ENCODE assay signal across 14 cellular contexts in genomic region chr12:46460682-46461215, GRCh38.
DNase-seq lines count a peak whose midpoint lies in the region; ATAC-seq and TF ChIP-seq lines count a peak whose summit lies in the region.
"Had no signal": no experiment of that assay in that cellular context is flagged by ENCODE, and none has a peak within 500 bp of the region (broad histone marks: within the 10 kb centered on the region; RNA-seq: fewer than 3 reads in every experiment).

No MANE protein-coding gene starts in this region.

- H3K4me1 Mint-ChIP-seq in activated naive CD8-positive, alpha-beta T cell treated with anti-CD3 and anti-CD28 coated beads for 36 hours = peaks cover 48% of the 10 kb centered on the region

- H3K27me3 Mint-ChIP-seq in activated naive CD8-positive, alpha-beta T cell treated with anti-CD3 and anti-CD28 coated beads for 36 hours = no peaks in the 10 kb centered on the region

- H3K4me3 ChIP-seq in gastrocnemius medialis (no peak overlapping the region), body of pancreas (no peak overlapping the region), GM23248 (no peak overlapping the region)
- H3K4me3 ChIP-seq: suprapubic skin had no signal

- peak overlapping the region; percentile 89 for H3K27ac Mint-ChIP-seq in activated naive CD8-positive, alpha-beta T cell treated with anti-CD3 and anti-CD28 coated beads for 36 hours

- no peak for TF ChIP-seq POLR2A in gastrocnemius medialis (IDR thresholded peaks at IDR 0.05)
- no peak for TF ChIP-seq POLR2A in body of pancreas (IDR thresholded peaks at IDR 0.05)

- H2AFZ ChIP-seq in GM23248 = no peak overlapping the region

- H3K79me2 ChIP-seq in GM23248 (ENCODE audit: insufficient read depth) = no peaks in the 10 kb centered on the region

- TF ChIP-seq CTCF in gastrocnemius medialis (IDR thresholded peaks at IDR 0.05 in 4 of 5, conservative IDR thresholded peaks at IDR 0.05 in 1 of 5) (no peak), body of pancreas (IDR thresholded peaks at IDR 0.05) (no peak)

- 71 to 84% methylated on average over 2 of the region's 2 CpGs for WGBS in body of pancreas, 2 donors
- 98 to 100% methylated on average over 2 of the region's 2 CpGs for WGBS in GM23248 (ENCODE audit: low coverage in 1 of 2, low lambda C conversion rate in 2 of 2, missing lambda C conversion rate in 2 of 2), 2 experiments

- H3K27ac ChIP-seq in gastrocnemius medialis (peak overlapping the region; percentile 65 to 82 (median 78)), body of pancreas (no peak overlapping the region), GM23248 (no peak overlapping the region)
- H3K27ac ChIP-seq: suprapubic skin had no signal

- H3K9me3 ChIP-seq in gastrocnemius medialis (no peaks in the 10 kb centered on the region), body of pancreas (no peaks in the 10 kb centered on the region), GM23248 (ENCODE audit: low read depth) (peaks cover 4% of the 10 kb centered on the region)
- H3K9me3 ChIP-seq: suprapubic skin had no signal

- no peak overlapping the region for H3K9ac ChIP-seq in GM23248

- no peaks in the 10 kb centered on the region for H3K27me3 ChIP-seq in gastrocnemius medialis
- H3K27me3 ChIP-seq in body of pancreas = no peaks in the 10 kb centered on the region
- no peaks in the 10 kb centered on the region for H3K27me3 ChIP-seq in GM23248 (replicated peaks; ENCODE audit: insufficient read depth)
- H3K27me3 ChIP-seq: suprapubic skin had no signal

- H3K4me2 ChIP-seq in GM23248 (ENCODE audit: unreplicated experiment) = no peak overlapping the region

- ATAC-seq in GM18867 (IDR thresholded peaks at IDR 0.05; ENCODE audit: unreplicated experiment) = peak; percentile 70
- ATAC-seq in HG03103 (IDR thresholded peaks at IDR 0.05; ENCODE audit: low read depth, unreplicated experiment) = peak; percentile 47
- ATAC-seq in gastrocnemius medialis = no peak
- ATAC-seq in body of pancreas = no peak

- intact Hi-C loops in gastrocnemius medialis (cut with DNase I; ENCODE audit: low total_unique reads) (no loop called here), body of pancreas (cut with DNase I) (no loop called here)

- H3K9me3 Mint-ChIP-seq in activated naive CD8-positive, alpha-beta T cell treated with anti-CD3 and anti-CD28 coated beads for 36 hours = peaks cover 6% of the 10 kb centered on the region

- H3K4me3 Mint-ChIP-seq in activated naive CD8-positive, alpha-beta T cell treated with anti-CD3 and anti-CD28 coated beads for 36 hours = peak overlapping the region; percentile 51

- H3K36me3 Mint-ChIP-seq in activated naive CD8-positive, alpha-beta T cell treated with anti-CD3 and anti-CD28 coated beads for 36 hours = peaks cover 7% of the 10 kb centered on the region

- H3K36me3 ChIP-seq in gastrocnemius medialis (no peaks in the 10 kb centered on the region), body of pancreas (replicated peaks in 1 of 2; ENCODE audit: insufficient read depth in 1 of 2, low read depth in 2 of 2) (no peaks in the 10 kb centered on the region), GM23248 (ENCODE audit: low read depth) (no peaks in the 10 kb centered on the region)
- H3K36me3 ChIP-seq: suprapubic skin had no signal

- no peaks in the 10 kb centered on the region for H4K20me1 ChIP-seq in GM23248 (ENCODE audit: insufficient read depth)

- H3F3A ChIP-seq in GM23248 (ENCODE audit: insufficient read depth) = peaks cover 12% of the 10 kb centered on the region

- in situ Hi-C loops in gastrocnemius medialis (cut with MboI; ENCODE audit: low sequenced_read_pairs in 4 of 4) = no loop called here
- in situ Hi-C loops in GM23248 (cut with MboI) = no loop called here

- H3K4me1 ChIP-seq in gastrocnemius medialis (peaks cover 52 to 67% of the 10 kb centered on the region in 2 donors), body of pancreas (peaks cover 10% of the 10 kb centered on the region), GM23248 (ENCODE audit: insufficient read depth) (peaks cover 23% of the 10 kb centered on the region)

- H3K9me2 ChIP-seq in GM23248 (ENCODE audit: insufficient read depth) = no peaks in the 10 kb centered on the region

- no peak for DNase-seq in activated naive CD8-positive, alpha-beta T cell treated with anti-CD3 and anti-CD28 coated beads for 36 hours
- DNase-seq in gastrocnemius medialis (no peak), body of pancreas (no peak), GM23248 (no peak), NCI-H1092 (lab: John Stamatoyannopoulos, UW) (no peak)
- DNase-seq: cerebellar nuclear complex, COR-L47, erythroblast, HCEC 1CT, midbrain, NCI-H2171 had no signal

Comparison
In these comparisons a context has a peak if more than half of its experiments do, and no peak if none do; other contexts are left out.
1. ATAC-seq: peak in GM18867 (single experiment) and HG03103 (single experiment); none in gastrocnemius medialis (0 of 2) and body of pancreas (single experiment).
2. H3K27ac ChIP-seq: peak in gastrocnemius medialis (4 of 4); none in body of pancreas (0 of 4) and GM23248 (single experiment).